10 cellular contexts compared by ENCODE assay signal in genomic region chr12:16112626-16113560, GRCh38.
DNase-seq lines count a peak whose midpoint lies in the region; TF ChIP-seq lines count a peak whose summit lies in the region.
"Had no signal": no experiment of that assay in that cellular context is flagged by ENCODE, and none has a peak within 500 bp of the region (broad histone marks: within the 10 kb centered on the region; RNA-seq: fewer than 3 reads in every experiment).

No MANE protein-coding gene starts in this region.

- 29% methylated on average over 11 of the region's 11 CpGs for WGBS in hepatocyte (ENCODE audit: low lambda C conversion rate, missing lambda C conversion rate)

- H3K79me2 ChIP-seq in hepatocyte, result no peaks in the 10 kb centered on the region

- H3K4me2 ChIP-seq in hepatocyte, result peak overlapping the region; percentile 3

- no peaks in the 10 kb centered on the region for H3K4me1 ChIP-seq in hepatocyte (ENCODE audit: insufficient read depth)
- H3K4me1 ChIP-seq: spleen had no signal

- no peaks in the 10 kb centered on the region for H4K20me1 ChIP-seq in hepatocyte (ENCODE audit: insufficient read depth, poor library complexity, severe bottlenecking)

- no peak overlapping the region for H3K27ac ChIP-seq in hepatocyte
- H3K27ac ChIP-seq: spleen had no signal

- no peaks in the 10 kb centered on the region for H3K36me3 ChIP-seq in hepatocyte (replicated peaks; ENCODE audit: insufficient read depth, low read depth)
- H3K36me3 ChIP-seq: spleen had no signal

- peak overlapping the region; percentile 6 for H2AFZ ChIP-seq in hepatocyte

- TF ChIP-seq CTCF in hepatocyte (IDR thresholded peaks at IDR 0.05; ENCODE audit: poor library complexity) (no peak), GM20000 (IDR thresholded peaks at IDR 0.05; ENCODE audit: extremely low read depth, missing control alignments) (no peak)

- H3K9me2 ChIP-seq in hepatocyte (replicated peaks; ENCODE audit: insufficient read depth), result no peaks in the 10 kb centered on the region

- no peaks in the 10 kb centered on the region for H3K9me3 ChIP-seq in hepatocyte (ENCODE audit: low read depth)
- H3K9me3 ChIP-seq: spleen had no signal

- no peaks in the 10 kb centered on the region for H3K27me3 ChIP-seq in hepatocyte
- H3K27me3 ChIP-seq: spleen had no signal

- peak; percentile 12 for DNase-seq in COLO829 (ENCODE audit: low spot score)
- DNase-seq in LHCN-M2 (ENCODE audit: low read depth), result peak; percentile 19
- DNase-seq in NCI-H524 (lab: John Stamatoyannopoulos, UW), result peak; percentile 90 to 95
- DNase-seq in hepatocyte (ENCODE audit: low spot score), result no peak
- DNase-seq in activated gamma-delta T cell (lab: John Stamatoyannopoulos, UW), result no peak
- DNase-seq in NOMO-1 (lab: John Stamatoyannopoulos, UW; ENCODE audit: unreplicated experiment in 2 of 2), result no peak
- no peak for DNase-seq in kidney glomerular epithelial cell (lab: John Stamatoyannopoulos, UW)
- no peak for DNase-seq in GM20000 (ENCODE audit: low spot score)
- DNase-seq: activated CD8-positive, alpha-beta T cell treated with anti-CD3 and anti-CD28 coated beads, Interleukin-2, amount 10 ng/mL, durations not matched to agents 7 days and 5 days; spleen had no signal

- H3K4me3 ChIP-seq in hepatocyte, result no peak overlapping the region
- H3K4me3 ChIP-seq: spleen had no signal

Comparison
In these comparisons a context has a peak if more than half of its experiments do, and no peak if none do; other contexts are left out.
1. DNase-seq: peak in COLO829 (single experiment), LHCN-M2 (single experiment) and NCI-H524 (2 of 2); none in hepatocyte (single experiment), activated gamma-delta T cell (single experiment), NOMO-1 (0 of 2), kidney glomerular epithelial cell (single experiment) and GM20000 (single experiment).